8 cellular contexts compared by ENCODE assay signal in the genomic region with DNA sequence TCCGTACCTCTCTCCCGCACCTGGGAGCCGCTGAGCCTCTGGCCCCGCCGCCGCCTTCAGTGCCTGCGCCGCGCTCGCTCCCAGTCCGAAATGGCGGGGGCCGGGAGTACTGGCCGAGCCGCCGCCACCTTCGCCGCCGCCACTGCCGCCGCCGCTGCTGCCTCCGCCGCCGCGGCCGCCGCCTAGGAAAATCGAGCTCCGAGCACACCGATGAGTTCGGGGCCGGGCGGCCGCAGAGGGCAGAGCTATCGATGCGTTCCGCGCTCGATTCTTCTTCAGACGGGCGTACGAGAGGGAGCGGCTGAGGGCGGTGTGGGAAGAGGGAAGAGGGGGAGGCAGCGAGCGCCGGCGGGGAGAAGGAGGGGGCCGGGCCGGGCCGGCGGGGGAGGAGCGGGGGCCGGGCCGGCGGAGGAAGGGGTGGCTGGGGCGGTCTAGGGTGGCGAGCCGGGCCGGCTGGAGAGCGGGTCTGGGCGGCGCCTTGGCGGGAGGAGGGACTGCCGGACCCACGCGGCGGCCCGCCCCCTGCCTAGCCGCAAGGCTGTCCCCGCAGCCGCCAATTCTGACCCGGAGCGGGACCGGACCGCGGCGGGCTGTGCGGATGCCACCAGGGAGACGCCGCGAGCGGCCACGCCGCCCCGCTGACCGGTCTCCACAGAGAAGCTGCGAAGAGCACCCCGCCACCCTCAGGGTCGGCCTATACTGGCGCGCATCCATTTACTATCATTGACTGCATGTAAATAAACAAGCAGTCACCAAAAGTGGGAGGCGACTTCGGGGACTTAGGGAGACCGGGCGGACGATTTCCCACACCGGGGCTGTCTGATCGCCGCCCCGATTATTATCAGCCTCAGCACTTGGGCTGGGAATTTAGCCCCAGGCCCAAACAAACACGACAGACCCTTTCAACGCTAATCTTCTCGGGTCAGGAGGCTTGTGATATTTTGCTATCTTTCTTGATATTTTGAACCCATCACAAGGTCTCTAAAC. TPM values are rescaled to one million over a fixed set of nuclear protein-coding genes. Genes with fewer than 3 reads are reported as not detected.
DNase-seq lines count a peak whose midpoint lies in the region; ATAC-seq, FAIRE-seq and TF ChIP-seq lines count a peak whose summit lies in the region.

KRAS (minus strand) TSS at position 186 of the 987 bp plus-strand sequence.

- WGBS in pancreas, 2 donors = 0% methylated on average over 52 to 105 of the region's 105 CpGs
- 1 to 5% methylated on average over 6 to 44 of the region's 105 CpGs for WGBS in thyroid gland, 2 donors

- H3K36me3 ChIP-seq in pancreas = no peaks in the 10 kb centered on the region
- no peaks in the 10 kb centered on the region for H3K36me3 ChIP-seq in thyroid gland

- peak within 1 kb of the TSS; percentile 84 to 95 (median 90) for H3K27ac ChIP-seq in pancreas
- H3K27ac ChIP-seq in thyroid gland = peak within 1 kb of the TSS; percentile 85 to 98 (median 87)

- no peak for TF ChIP-seq CTCF in GM12875 (IDR thresholded peaks at IDR 0.05; ENCODE audit: borderline replicate concordance, insufficient read depth, low read depth, low read length)
- TF ChIP-seq CTCF in pancreas (IDR thresholded peaks at IDR 0.05) = no peak
- TF ChIP-seq CTCF in thyroid gland (IDR thresholded peaks at IDR 0.05) = no peak

- no peak for FAIRE-seq in pancreas (lab: Jason Lieb, UNC)

- H3K27me3 ChIP-seq in pancreas = no peaks in the 10 kb centered on the region
- H3K27me3 ChIP-seq in thyroid gland = no peaks in the 10 kb centered on the region

- DNase-seq in NCI-H1417 (lab: John Stamatoyannopoulos, UW) (peak; percentile 96 to 98 (median 98)), SW 1271 (lab: John Stamatoyannopoulos, UW) (peak; percentile 94 to 98), Right ventricle myocardium superior (peak; percentile 98), pancreas (peak; percentile 95 to 99 (median 97)), thyroid gland (peak; percentile 96 to 98)
- peak; percentile 79 for DNase-seq in activated naive CD8-positive, alpha-beta T cell treated with anti-CD3 and anti-CD28 coated beads, Interleukin-2, amount 50 U/mL, for 16 hours (ENCODE audit: low read depth, low spot score)

- intact Hi-C loops in Right ventricle myocardium superior (cut with DNase I) (loop anchor here (2.0 kb wide), 1 partner anchor 56 kb away; the partner anchor contains the start of genes DNAI7 and ETFRF1), pancreas (cut with DNase I) (loop anchor here in 1 of 3 donors (5.0 kb wide), 1 partner anchor 81 kb away; no protein-coding TSS in a partner anchor), thyroid gland (cut with DNase I) (loop anchor here (5.0 kb wide), 1 partner anchor 131 kb away; no protein-coding TSS in a partner anchor)

- peak within 1 kb of the TSS; percentile 80 for H3K4me3 ChIP-seq in GM12875 (ENCODE audit: low read depth, low read length)
- peak within 1 kb of the TSS; percentile 78 to 96 (median 88) for H3K4me3 ChIP-seq in pancreas
- peak within 1 kb of the TSS; percentile 2 to 100 (median 83) for H3K4me3 ChIP-seq in thyroid gland (replicated peaks in 1 of 3)

- ATAC-seq in HG02763 (IDR thresholded peaks at IDR 0.05; ENCODE audit: unreplicated experiment) (peak; percentile 82), Right ventricle myocardium superior (ENCODE audit: poor library complexity) (peak; percentile 97), pancreas (peak; percentile 87 to 93 (median 91))

- peaks cover 23 to 44% (median 24%) of the 10 kb centered on the region in 3 donors for H3K4me1 ChIP-seq in pancreas
- H3K4me1 ChIP-seq in thyroid gland = peaks cover 3 to 4% of the 10 kb centered on the region in 2 donors

- no peaks in the 10 kb centered on the region for H3K9me3 ChIP-seq in pancreas
- no peaks in the 10 kb centered on the region for H3K9me3 ChIP-seq in thyroid gland

- peak; percentile 87 for TF ChIP-seq POLR2A in thyroid gland (IDR thresholded peaks at IDR 0.05)

RNA-seq across cellular contexts. Expression of gene KRAS, which starts in this region (rescaled TPM):
- 9.7 TPM for total RNA-seq in Right ventricle myocardium superior
- total RNA-seq in pancreas = 10 to 100 TPM in 2 of 6 donors, 1 to 10 TPM in 4; 7.3 to 17.6 (median 8.9) TPM
- polyA plus RNA-seq in pancreas = 1 to 10 TPM; 3.1 to 6.4 TPM
- 10 to 100 TPM; 17.3 to 25.7 (median 22.3) TPM for total RNA-seq in thyroid gland

Comparison
In these comparisons a context has a peak if more than half of its experiments do, and no peak if none do; other contexts are left out.
1. Peak in every context shown above with its lines: DNase-seq, ATAC-seq, H3K4me3 ChIP-seq and H3K27ac ChIP-seq.